Comparison of ENCODE assay signal across 8 cellular contexts in genomic region chr9:74379718-74380117, GRCh38.
A peak's percentile ranks its signal among the peaks of the same experiment; 100 is the strongest.
DNase-seq lines count a peak whose midpoint lies in the region; ATAC-seq and TF ChIP-seq lines count a peak whose summit lies in the region.

No MANE protein-coding gene starts in this region.

- H3K4me3 ChIP-seq in MM.1S (ENCODE audit: low read length) = no peak overlapping the region
- H3K4me3 ChIP-seq in WERI-Rb-1 (ENCODE audit: low read depth, low read length) = no peak overlapping the region

- H3F3A ChIP-seq in MM.1S (ENCODE audit: insufficient read depth, low read length) = no peaks in the 10 kb centered on the region

- ATAC-seq in HG03521 (IDR thresholded peaks at IDR 0.05; ENCODE audit: unreplicated experiment) = no peak

- H3K4me1 ChIP-seq in MM.1S (ENCODE audit: low read length) = 0 out of 2 replicates have a peak, but pooled peaks cover 4% of the 10 kb centered on the region

- no peak overlapping the region for H3K9ac ChIP-seq in MM.1S (ENCODE audit: low read length)

- H3K27me3 ChIP-seq in MM.1S (replicated peaks; ENCODE audit: insufficient read depth, low read length) (no peaks in the 10 kb centered on the region), WERI-Rb-1 (ENCODE audit: insufficient read depth, low read depth, severe bottlenecking) (no peaks in the 10 kb centered on the region)

- DNase-seq in DMS53 treated with DMSO at 0.1 percent for 48 hours (lab: John Stamatoyannopoulos, UW; ENCODE audit: unreplicated experiment) (peak; percentile 39), GM20000 (ENCODE audit: low spot score) (peak; percentile 9), MM.1S (peak; percentile 80), WERI-Rb-1 (peak; percentile 76), kidney tubule cell (ENCODE audit: low spot score) (peak; percentile 61), DMS79 treated with DMSO at 0.1 percent for 48 hours (lab: John Stamatoyannopoulos, UW) (no peak), NOMO-1 treated with dmso at 0.1 percent for 144 hours (lab: John Stamatoyannopoulos, UW; ENCODE audit: unreplicated experiment) (no peak)

- H4K20me1 ChIP-seq in MM.1S (ENCODE audit: insufficient read depth, low read length) = no peaks in the 10 kb centered on the region

- H3K9me2 ChIP-seq in MM.1S (replicated peaks; ENCODE audit: insufficient read depth, low read length) = no peaks in the 10 kb centered on the region

- no peaks in the 10 kb centered on the region for H3K79me2 ChIP-seq in MM.1S (ENCODE audit: low read length)

- H3K36me3 ChIP-seq in MM.1S (replicated peaks; ENCODE audit: insufficient read depth, low read length) (no peaks in the 10 kb centered on the region), WERI-Rb-1 (no peaks in the 10 kb centered on the region)

- H3K9me3 ChIP-seq in MM.1S (replicated peaks; ENCODE audit: insufficient read depth, low read length) (no peaks in the 10 kb centered on the region), WERI-Rb-1 (ENCODE audit: severe bottlenecking) (no peaks in the 10 kb centered on the region)

- no peak overlapping the region for H3K4me2 ChIP-seq in MM.1S (ENCODE audit: low read depth, low read length)

- H3K27ac ChIP-seq in MM.1S (ENCODE audit: low read length) (no peak overlapping the region), WERI-Rb-1 (no peak overlapping the region)

- TF ChIP-seq CTCF in GM20000 (IDR thresholded peaks at IDR 0.05; ENCODE audit: extremely low read depth, missing control alignments) (peak; percentile 15), MM.1S (IDR thresholded peaks at IDR 0.05; ENCODE audit: low read length) (peak; percentile 78), WERI-Rb-1 (IDR thresholded peaks at IDR 0.05; ENCODE audit: low read depth, low read length) (peak; percentile 78)

- no peak overlapping the region for H2AFZ ChIP-seq in MM.1S (ENCODE audit: low read length)

Comparison
In these comparisons a context has a peak if more than half of its experiments do, and no peak if none do; other contexts are left out.
1. DNase-seq: peak in DMS53 treated with DMSO at 0.1 percent for 48 hours (single experiment), GM20000 (single experiment), MM.1S (single experiment), WERI-Rb-1 (single experiment) and kidney tubule cell (single experiment); none in DMS79 treated with DMSO at 0.1 percent for 48 hours (single experiment) and NOMO-1 treated with dmso at 0.1 percent for 144 hours (single experiment).
2. CTCF ChIP-seq: peak in every context shown above with its lines; median percentile 78 in MM.1S; 78 in WERI-Rb-1; 15 in GM20000.